26 cellular contexts compared by ENCODE assay signal in genomic region chr6:84415068-84415467, GRCh38.
"Had no signal": no experiment of that assay in that cellular context is flagged by ENCODE, and none has a peak within 500 bp of the region (broad histone marks: within the 10 kb centered on the region; RNA-seq: fewer than 3 reads in every experiment).

No MANE protein-coding gene starts in this region.

- DNase-seq: dermis blood vessel endothelial cell; dorsolateral prefrontal cortex; effector CD4-positive, alpha-beta T cell; effector memory CD4-positive, alpha-beta T cell; endodermal cell; erythroblast; esophagus squamous epithelium; foreskin melanocyte; gastrocnemius medialis; glutamatergic neuron; heart right ventricle; hippocampal formation; left cardiac atrium; left ventricle myocardium superior; lower lobe of right lung; mesendoderm; midbrain; naive B cell had no signal

- H3K27ac Mint-ChIP-seq: endodermal cell, memory B cell, naive B cell had no signal

- H3K4me1 ChIP-seq: esophagus squamous epithelium, gastrocnemius medialis, left lung, lower lobe of right lung had no signal

- H3K4me1 Mint-ChIP-seq: memory B cell, naive B cell had no signal

- H3K36me3 Mint-ChIP-seq: memory B cell, naive B cell had no signal

- H3K27ac ChIP-seq: dorsolateral prefrontal cortex, epithelial cell of prostate, esophagus squamous epithelium, gastrocnemius medialis, heart right ventricle, left lung, lower lobe of right lung had no signal

- H3K9me3 ChIP-seq: esophagus squamous epithelium, gastrocnemius medialis, heart right ventricle, left lung, lower lobe of right lung had no signal

- H3K4me3 ChIP-seq: dorsolateral prefrontal cortex, esophagus squamous epithelium, gastrocnemius medialis, heart right ventricle, left lung, lower lobe of right lung had no signal

- H3K36me3 ChIP-seq: esophagus squamous epithelium, gastrocnemius medialis, heart right ventricle, left lung, lower lobe of right lung had no signal

- H3K27me3 Mint-ChIP-seq: memory B cell had no signal

- ATAC-seq: esophagus mucosa, gastrocnemius medialis, heart right ventricle, left cardiac atrium, left lung, left ventricle myocardium superior, lower lobe of right lung had no signal

- FAIRE-seq: colon, endometrium, islet of Langerhans, keratinocyte had no signal

- H3K27me3 ChIP-seq: gastrocnemius medialis, heart right ventricle, left lung had no signal

- H3K9me3 Mint-ChIP-seq: endodermal cell, memory B cell, naive B cell had no signal

- H3K4me3 Mint-ChIP-seq: endodermal cell, memory B cell, naive B cell had no signal
